Comparison of ENCODE assay signal across 8 cellular contexts in genomic region chrX:46758956-46759644, GRCh38.
DNase-seq lines count a peak whose midpoint lies in the region; ATAC-seq and TF ChIP-seq lines count a peak whose summit lies in the region.

SLC9A7 (minus strand) TSS chrX:46759118; CDS start chrX:46759029, 89 bp downstream.

- H3K4me3 Mint-ChIP-seq in central memory CD8-positive, alpha-beta T cell = peak within 1 kb of the TSS; percentile 82

- peak; percentile 91 for TF ChIP-seq CTCF in AG04449 (IDR thresholded peaks at IDR 0.05; ENCODE audit: insufficient read depth, low read length, missing control alignments)

- peak within 1 kb of the TSS; percentile 75 for H3K27ac Mint-ChIP-seq in central memory CD8-positive, alpha-beta T cell (ENCODE audit: low read depth)

- POLR2A ChIA-PET in AG04449 (lab: Yijun Ruan, JAX) = interaction anchor here (0.7 to 1.4 kb wide), 2 partner anchors 32 kb away, joined by 3 to 8 read pairs; no protein-coding TSS in a partner anchor

- peak; percentile 54 for ATAC-seq in GM18870 (IDR thresholded peaks at IDR 0.05; ENCODE audit: unreplicated experiment)
- peak; percentile 64 for ATAC-seq in HG03103 (IDR thresholded peaks at IDR 0.05; ENCODE audit: low read depth, unreplicated experiment)
- ATAC-seq in central memory CD8-positive, alpha-beta T cell (replicated peaks; ENCODE audit: extremely low read depth, poor library complexity, severe bottlenecking) = peak; percentile 77

- DNase-seq in AG04449 (ENCODE audit: low read depth, low spot score) = no peak
- DNase-seq in NCI-H2227 (lab: John Stamatoyannopoulos, UW; ENCODE audit: unreplicated experiment) = peak; percentile 89
- peak; percentile 55 for DNase-seq in activated CD4-positive, CD25-positive, alpha-beta regulatory T cell treated with anti-CD3 and anti-CD28 coated beads, Interleukin-2, amount 50 U/mL, for 16 hours (ENCODE audit: low read depth, low spot score)
- DNase-seq in central memory CD8-positive, alpha-beta T cell (ENCODE audit: low spot score in 2 of 2) = peak; percentile 64 to 65
- DNase-seq in kidney tubule cell (ENCODE audit: low spot score) = peak; percentile 80
- peak; percentile 66 to 74 for DNase-seq in stimulated activated CD4-positive, alpha-beta T cell treated with anti-CD3 and anti-CD28 coated beads, Interleukin-1b, Interleukin-23, amount 100 ng/mL, for 4 hours (ENCODE audit: low read depth in 2 of 2)

- peak within 1 kb of the TSS; percentile 71 for H3K4me3 ChIP-seq in AG04449 (ENCODE audit: low read depth, low read length)

- no peaks in the 10 kb centered on the region for H3K9me3 Mint-ChIP-seq in central memory CD8-positive, alpha-beta T cell

- no peaks in the 10 kb centered on the region for H3K4me1 Mint-ChIP-seq in central memory CD8-positive, alpha-beta T cell

- peaks cover 16% of the 10 kb centered on the region for H3K27me3 Mint-ChIP-seq in central memory CD8-positive, alpha-beta T cell

- CTCF ChIA-PET in AG04449 (lab: Yijun Ruan, JAX) = interaction anchor here (0.8 to 6.1 kb wide), 10 partner anchors 9 to 274 kb away, joined by 3 to 70 read pairs (median 4); no protein-coding TSS in a partner anchor

- peaks cover 3% of the 10 kb centered on the region for H3K36me3 Mint-ChIP-seq in central memory CD8-positive, alpha-beta T cell (ENCODE audit: insufficient read depth)
